1 cellular context compared by ENCODE assay signal in the genomic region with DNA sequence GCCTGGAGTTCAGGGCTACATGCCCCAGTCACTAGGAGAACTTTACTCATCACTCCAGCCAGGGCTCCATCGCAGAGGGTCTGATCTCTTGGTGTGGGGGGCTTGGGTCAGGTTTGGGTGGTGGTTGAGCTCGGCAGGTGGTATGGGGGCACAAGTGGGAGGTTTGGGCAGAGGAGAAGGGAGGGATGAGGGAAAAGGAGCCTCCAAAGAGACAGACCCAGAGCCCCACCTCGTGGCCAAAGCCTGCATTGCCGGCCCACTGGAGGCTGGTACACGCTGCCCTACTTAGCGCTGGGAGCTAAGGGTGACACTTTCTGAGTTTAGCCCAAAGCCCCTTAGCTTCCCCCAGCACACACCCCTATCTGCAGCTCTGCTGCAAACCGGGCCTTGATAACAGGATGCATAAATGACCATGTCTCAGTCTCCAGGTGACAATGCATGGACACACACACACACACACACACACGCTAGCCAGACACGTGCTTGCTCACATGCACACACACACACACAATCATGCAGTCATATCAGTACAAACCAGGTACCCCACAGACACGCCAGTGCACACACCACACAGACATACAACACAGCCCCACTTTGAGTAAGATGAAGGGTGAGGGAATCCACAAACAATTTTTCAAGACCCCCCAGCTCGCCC.
TF ChIP-seq lines count a peak whose summit lies in the region.

No MANE protein-coding gene starts in this region.

TF ChIP-seq in GM12878, 131 proteins besides CTCF, POLR2A, EP300 and RAD21:
- TF ChIP-seq MTA2 (IDR thresholded peaks at IDR 0.05; ENCODE audit: low read depth) (no peak), BHLHE40 (IDR thresholded peaks at IDR 0.05; ENCODE audit: borderline replicate concordance in 1 of 2, low read depth in 2 of 2, low read length in 1 of 2) (peak in 1 of 2 experiments; percentile 52; a peak in 2 of 4 replicates), SMC3 (IDR thresholded peaks at IDR 0.05; ENCODE audit: borderline replicate concordance, low read length) (peak; percentile 68; the same call in 1 of the 2 replicates), BMI1 (IDR thresholded peaks at IDR 0.05; ENCODE audit: borderline replicate concordance) (no peak), SMAD5 (IDR thresholded peaks at IDR 0.05; ENCODE audit: low read depth) (no peak), IKZF1 (conservative IDR thresholded peaks at IDR 0.05) (peak; percentile 35; the same call in 1 of the 2 replicates), YY1 (IDR thresholded peaks at IDR 0.05; ENCODE audit: low read depth, low read length) (0 out of 2 replicates have a peak, but pooled peaks have one; percentile 14), SREBF2 (IDR thresholded peaks at IDR 0.05; ENCODE audit: low read length) (no peak), MYB (IDR thresholded peaks at IDR 0.05; ENCODE audit: borderline replicate concordance, low read depth, low read length) (no peak)
- TF ChIP-seq, protein P1, sequence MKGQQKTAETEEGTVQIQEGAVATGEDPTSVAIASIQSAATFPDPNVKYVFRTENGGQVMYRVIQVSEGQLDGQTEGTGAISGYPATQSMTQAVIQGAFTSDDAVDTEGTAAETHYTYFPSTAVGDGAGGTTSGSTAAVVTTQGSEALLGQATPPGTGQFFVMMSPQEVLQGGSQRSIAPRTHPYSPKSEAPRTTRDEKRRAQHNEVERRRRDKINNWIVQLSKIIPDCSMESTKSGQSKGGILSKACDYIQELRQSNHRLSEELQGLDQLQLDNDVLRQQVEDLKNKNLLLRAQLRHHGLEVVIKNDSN (IDR thresholded peaks at IDR 0.05; ENCODE audit: borderline replicate concordance, extremely low read length, insufficient read depth, low read depth, low read length), result no peak
